ENCODE assay signal across 1 cellular context in the genomic region with DNA sequence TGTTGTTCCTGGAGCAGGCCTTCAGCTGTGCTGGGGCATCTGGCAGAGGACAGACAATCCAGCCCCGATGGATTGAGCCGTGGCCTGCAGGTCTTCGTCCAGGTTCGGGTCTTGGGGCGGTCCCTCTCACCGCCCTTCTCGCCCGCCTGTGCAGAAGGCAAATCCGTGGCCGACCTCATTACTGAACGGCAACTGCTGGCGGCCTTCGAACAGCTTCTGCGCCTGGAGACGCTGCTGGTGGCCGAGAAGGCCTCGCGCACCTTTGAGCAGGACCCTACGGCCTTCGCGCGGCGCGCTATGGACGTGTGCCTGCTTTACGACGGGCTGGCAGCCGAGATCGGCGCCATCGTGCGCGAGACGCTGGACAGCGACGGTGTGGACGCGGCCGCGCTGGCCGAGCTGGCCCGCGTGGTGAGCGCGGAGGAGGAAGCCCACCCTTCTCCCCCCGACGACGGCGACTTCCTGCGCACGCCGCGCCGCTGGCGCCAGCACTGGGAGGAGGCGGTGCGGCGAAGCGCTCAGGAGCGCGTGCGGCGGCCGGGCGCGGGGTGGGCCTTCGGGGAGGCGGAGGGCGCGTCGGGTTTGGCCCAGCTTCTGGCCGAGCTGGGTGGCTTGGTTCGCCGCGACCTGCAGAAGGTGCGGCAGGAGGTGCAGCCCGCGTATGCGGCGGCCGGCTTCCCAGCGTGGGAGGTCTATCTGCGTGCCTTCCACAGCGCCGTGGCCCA.
TF ChIP-seq lines count a peak whose summit lies in the region.

No MANE protein-coding gene starts in this region.

TF ChIP-seq in WTC11, 78 proteins besides CTCF, POLR2A, EP300 and RAD21 (continued from another document):
- TF ChIP-seq, protein P1, sequence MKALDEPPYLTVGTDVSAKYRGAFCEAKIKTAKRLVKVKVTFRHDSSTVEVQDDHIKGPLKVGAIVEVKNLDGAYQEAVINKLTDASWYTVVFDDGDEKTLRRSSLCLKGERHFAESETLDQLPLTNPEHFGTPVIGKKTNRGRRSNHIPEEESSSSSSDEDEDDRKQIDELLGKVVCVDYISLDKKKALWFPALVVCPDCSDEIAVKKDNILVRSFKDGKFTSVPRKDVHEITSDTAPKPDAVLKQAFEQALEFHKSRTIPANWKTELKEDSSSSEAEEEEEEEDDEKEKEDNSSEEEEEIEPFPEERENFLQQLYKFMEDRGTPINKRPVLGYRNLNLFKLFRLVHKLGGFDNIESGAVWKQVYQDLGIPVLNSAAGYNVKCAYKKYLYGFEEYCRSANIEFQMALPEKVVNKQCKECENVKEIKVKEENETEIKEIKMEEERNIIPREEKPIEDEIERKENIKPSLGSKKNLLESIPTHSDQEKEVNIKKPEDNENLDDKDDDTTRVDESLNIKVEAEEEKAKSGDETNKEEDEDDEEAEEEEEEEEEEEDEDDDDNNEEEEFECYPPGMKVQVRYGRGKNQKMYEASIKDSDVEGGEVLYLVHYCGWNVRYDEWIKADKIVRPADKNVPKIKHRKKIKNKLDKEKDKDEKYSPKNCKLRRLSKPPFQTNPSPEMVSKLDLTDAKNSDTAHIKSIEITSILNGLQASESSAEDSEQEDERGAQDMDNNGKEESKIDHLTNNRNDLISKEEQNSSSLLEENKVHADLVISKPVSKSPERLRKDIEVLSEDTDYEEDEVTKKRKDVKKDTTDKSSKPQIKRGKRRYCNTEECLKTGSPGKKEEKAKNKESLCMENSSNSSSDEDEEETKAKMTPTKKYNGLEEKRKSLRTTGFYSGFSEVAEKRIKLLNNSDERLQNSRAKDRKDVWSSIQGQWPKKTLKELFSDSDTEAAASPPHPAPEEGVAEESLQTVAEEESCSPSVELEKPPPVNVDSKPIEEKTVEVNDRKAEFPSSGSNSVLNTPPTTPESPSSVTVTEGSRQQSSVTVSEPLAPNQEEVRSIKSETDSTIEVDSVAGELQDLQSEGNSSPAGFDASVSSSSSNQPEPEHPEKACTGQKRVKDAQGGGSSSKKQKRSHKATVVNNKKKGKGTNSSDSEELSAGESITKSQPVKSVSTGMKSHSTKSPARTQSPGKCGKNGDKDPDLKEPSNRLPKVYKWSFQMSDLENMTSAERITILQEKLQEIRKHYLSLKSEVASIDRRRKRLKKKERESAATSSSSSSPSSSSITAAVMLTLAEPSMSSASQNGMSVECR (CRISPR knock-in tag; IDR thresholded peaks at IDR 0.05; ENCODE audit: borderline replicate concordance), result no peak
